Comparison of ENCODE assay signal across 2 cellular contexts in genomic region chr20:36786663-36787062, GRCh38.
TF ChIP-seq lines count a peak whose summit lies in the region.

No MANE protein-coding gene starts in this region.

TF ChIP-seq in HepG2, 621 proteins besides CTCF, POLR2A, EP300 and RAD21:
- TF ChIP-seq REST (IDR thresholded peaks at IDR 0.05; ENCODE audit: borderline replicate concordance in 1 of 2, low read depth in 1 of 2, low read length in 2 of 2) (peak; percentile 22 to 90), MIER2 (CRISPR knock-in tag; IDR thresholded peaks at IDR 0.05) (peak; percentile 86), SRSF4 (IDR thresholded peaks at IDR 0.05; ENCODE audit: low read depth, low read length, poor library complexity, severe bottlenecking) (no peak)

TF ChIP-seq in GM12878, 131 proteins besides CTCF, POLR2A, EP300 and RAD21:
- TF ChIP-seq KAT2A (conservative IDR thresholded peaks at IDR 0.05; ENCODE audit: control insufficient read depth, low read depth, low read length) (no peak), BACH1 (IDR thresholded peaks at IDR 0.05; ENCODE audit: borderline replicate concordance) (no peak), REST (IDR thresholded peaks at IDR 0.05; ENCODE audit: low read depth, low read length) (peak; percentile 54; the same call in 1 of the 2 replicates)
